Comparison of ENCODE assay signal across 8 cellular contexts in the genomic region with DNA sequence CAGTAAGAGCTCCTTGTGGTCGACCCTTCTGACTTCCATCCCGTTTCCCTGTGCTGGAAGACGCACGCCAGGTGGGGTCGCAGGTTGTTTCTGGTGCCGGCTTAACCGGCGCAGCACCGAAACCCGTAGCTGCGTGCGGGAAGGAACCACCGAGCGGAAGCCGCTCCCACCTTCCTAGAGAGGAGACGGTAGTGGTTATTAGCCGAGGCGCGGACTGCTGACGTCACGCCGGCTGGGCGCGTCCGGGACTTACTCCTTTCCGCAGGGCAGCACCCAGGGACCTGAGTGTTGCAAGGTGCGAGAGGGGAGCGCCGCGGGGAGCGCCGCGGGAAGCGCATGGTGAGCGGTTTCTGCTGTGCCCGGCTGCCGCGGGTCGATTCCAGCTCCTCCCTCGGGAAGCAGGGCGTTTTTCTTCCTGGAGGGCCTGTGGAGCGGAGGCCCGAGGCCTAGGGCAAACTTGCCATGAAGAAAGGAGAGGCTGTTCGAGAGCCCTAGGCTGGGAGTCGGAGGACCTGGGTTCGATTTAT. TPM values are rescaled to one million over a fixed set of nuclear protein-coding genes. Genes with fewer than 3 reads are reported as not detected.
DNase-seq lines count a peak whose midpoint lies in the region; ATAC-seq and TF ChIP-seq lines count a peak whose summit lies in the region.

Gene ZNF501, plus strand, starts transcription at position 252 of the 527 bp plus-strand sequence. CDS start 4,787 bp downstream, outside the sequence.

- peaks cover 14% of the 10 kb centered on the region for H3K4me1 Mint-ChIP-seq in activated naive CD4-positive, alpha-beta T cell treated with anti-CD3 and anti-CD28 coated beads, Interleukin-2, amount 50 U/mL, for 24 hours
- H3K4me1 Mint-ChIP-seq in glutamatergic neuron (ENCODE audit: low read depth, unreplicated experiment): peaks cover 2% of the 10 kb centered on the region

- H3K4me3 ChIP-seq in HUES6 (ENCODE audit: low read depth, low read length): peak within 1 kb of the TSS; percentile 74

- TF ChIP-seq CTCF in glutamatergic neuron (IDR thresholded peaks at IDR 0.05; ENCODE audit: partially characterized antibody, unreplicated experiment): no peak

- peak within 1 kb of the TSS; percentile 86 for H3K27ac Mint-ChIP-seq in activated naive CD4-positive, alpha-beta T cell treated with anti-CD3 and anti-CD28 coated beads, Interleukin-2, amount 50 U/mL, for 24 hours
- H3K27ac Mint-ChIP-seq in glutamatergic neuron (ENCODE audit: unreplicated experiment): peak within 1 kb of the TSS; percentile 67

- peak within 1 kb of the TSS; percentile 97 for H3K4me3 Mint-ChIP-seq in activated naive CD4-positive, alpha-beta T cell treated with anti-CD3 and anti-CD28 coated beads, Interleukin-2, amount 50 U/mL, for 24 hours
- H3K4me3 Mint-ChIP-seq in glutamatergic neuron (ENCODE audit: unreplicated experiment): peak within 1 kb of the TSS; percentile 85

- DNase-seq in Ammon's horn (ENCODE audit: low spot score): peak; percentile 88
- DNase-seq in SHP77 (lab: John Stamatoyannopoulos, UW): peak; percentile 36 to 78
- peak; percentile 96 for DNase-seq in glutamatergic neuron
- DNase-seq in occipital lobe (lab: John Stamatoyannopoulos, UW): peak; percentile 86
- DNase-seq in substantia nigra (lab: John Stamatoyannopoulos, UW): peak in 48 of 49 donors; percentile 33 to 90 (median 78)

- no peaks in the 10 kb centered on the region for H3K4me1 ChIP-seq in HUES6 (ENCODE audit: control insufficient read depth, insufficient read depth, low read length)

- peak within 1 kb of the TSS; percentile 70; the same call in 1 of the 2 replicates for H3K27ac ChIP-seq in HUES6 (ENCODE audit: low read depth, low read length)
- no peak within 1 kb of the TSS for H3K27ac ChIP-seq in substantia nigra (ENCODE audit: low read depth, low read length, poor library complexity, severe bottlenecking)

- peaks cover 28% of the 10 kb centered on the region for H3K9me3 Mint-ChIP-seq in activated naive CD4-positive, alpha-beta T cell treated with anti-CD3 and anti-CD28 coated beads, Interleukin-2, amount 50 U/mL, for 24 hours
- H3K9me3 Mint-ChIP-seq in glutamatergic neuron (ENCODE audit: unreplicated experiment): peaks cover 11% of the 10 kb centered on the region

- peak; percentile 60 for ATAC-seq in GM19324 (IDR thresholded peaks at IDR 0.05; ENCODE audit: low FRiP score, unreplicated experiment)

- H3K27me3 ChIP-seq in HUES6 (ENCODE audit: control insufficient read depth, insufficient read depth, low read length): no peaks in the 10 kb centered on the region

- H3K9me3 ChIP-seq in HUES6 (ENCODE audit: control insufficient read depth, insufficient read depth, low read depth, low read length): peaks cover 62% of the 10 kb centered on the region

- peaks cover 33% of the 10 kb centered on the region for H3K36me3 ChIP-seq in HUES6 (ENCODE audit: control insufficient read depth, insufficient read depth, low read length)

- H3K27me3 Mint-ChIP-seq in activated naive CD4-positive, alpha-beta T cell treated with anti-CD3 and anti-CD28 coated beads, Interleukin-2, amount 50 U/mL, for 24 hours: no peaks in the 10 kb centered on the region
- peaks cover 5% of the 10 kb centered on the region for H3K27me3 Mint-ChIP-seq in glutamatergic neuron (ENCODE audit: unreplicated experiment)

- H3K9ac ChIP-seq in HUES6 (ENCODE audit: low read length): peak within 1 kb of the TSS; percentile 87

- H3K36me3 Mint-ChIP-seq in activated naive CD4-positive, alpha-beta T cell treated with anti-CD3 and anti-CD28 coated beads, Interleukin-2, amount 50 U/mL, for 24 hours: peaks cover 53% of the 10 kb centered on the region
- H3K36me3 Mint-ChIP-seq in glutamatergic neuron (ENCODE audit: unreplicated experiment): peaks cover 39% of the 10 kb centered on the region

RNA-seq across cellular contexts. Expression of gene ZNF501, which starts in this region (rescaled TPM):
- total RNA-seq in glutamatergic neuron (ENCODE audit: unreplicated experiment) (6.2 TPM), occipital lobe (26.8 TPM)
